ENCODE assay signal across 8 cellular contexts in the genomic region with DNA sequence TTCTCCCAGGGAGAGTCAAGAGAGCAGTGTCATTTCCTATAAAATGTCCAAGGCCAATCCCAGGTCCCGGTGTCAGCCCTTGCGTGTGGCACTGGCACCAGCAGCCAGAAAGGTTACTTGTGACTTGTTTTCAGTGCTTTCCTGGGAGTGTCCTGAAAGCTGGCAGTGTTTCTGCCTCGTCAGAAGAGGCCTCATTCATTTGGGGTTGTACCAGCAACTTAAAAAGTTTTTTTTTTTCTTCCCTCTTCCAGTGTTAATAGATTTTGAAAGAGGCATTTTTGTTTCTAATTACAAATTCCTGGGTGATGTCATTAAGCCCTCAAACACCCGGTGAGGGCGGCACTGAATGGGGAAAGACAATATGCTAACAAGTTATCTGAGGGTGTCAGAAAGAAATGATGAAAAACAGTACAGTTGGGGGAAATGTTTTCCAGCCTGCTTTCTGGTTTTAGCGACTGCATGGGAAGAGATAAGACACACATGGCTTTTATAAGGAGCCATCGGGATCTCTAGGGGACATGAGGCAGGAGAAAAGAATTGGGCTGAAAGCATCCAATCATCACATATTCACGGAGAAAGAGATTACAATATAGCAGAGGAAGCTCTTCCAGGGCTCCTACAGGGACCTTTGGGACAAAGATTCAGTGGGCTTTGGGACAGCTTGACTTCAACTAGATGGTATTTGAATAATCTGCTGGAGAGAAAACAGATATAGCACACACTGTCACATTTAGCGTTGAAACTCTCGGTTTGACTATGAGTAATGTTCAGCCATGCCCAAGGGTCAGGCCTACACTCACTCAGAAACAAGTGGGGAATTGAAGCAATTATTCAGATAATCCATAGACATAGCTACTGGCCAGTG.
A peak's percentile ranks its signal among the peaks of the same experiment; 100 is the strongest.
DNase-seq lines count a peak whose midpoint lies in the region; ATAC-seq, FAIRE-seq and TF ChIP-seq lines count a peak whose summit lies in the region.

No MANE protein-coding gene starts in this region.

- H3K9me1 ChIP-seq in keratinocyte (ENCODE audit: control insufficient read depth, extremely low read depth, insufficient read depth, low read length): no peaks in the 10 kb centered on the region

- H3K9me3 Mint-ChIP-seq in T-cell: no peaks in the 10 kb centered on the region

- peak overlapping the region in 1 of 2 donors; percentile 34 for H3K27ac Mint-ChIP-seq in T-cell

- peak overlapping the region; percentile 14 for H3K9ac ChIP-seq in keratinocyte (ENCODE audit: control insufficient read depth, extremely low read depth, insufficient read depth, low read length)

- peak overlapping the region; percentile 70 for H2AFZ ChIP-seq in keratinocyte (ENCODE audit: control insufficient read depth, low read length)

- intact Hi-C loops in adrenal gland (cut with DNase I): no loop called here

- H3K9me3 ChIP-seq in adrenal gland (replicated peaks in 1 of 3): no peaks in the 10 kb centered on the region
- no peaks in the 10 kb centered on the region for H3K9me3 ChIP-seq in keratinocyte (ENCODE audit: control insufficient read depth, low read depth, low read length)

- H3K27me3 ChIP-seq in adrenal gland (no peaks in the 10 kb centered on the region), keratinocyte (ENCODE audit: control insufficient read depth, extremely low read depth, insufficient read depth, low read length) (no peaks in the 10 kb centered on the region)

- H3K27ac ChIP-seq in adrenal gland (peak overlapping the region in 4 of 5 donors; percentile 67 to 90 (median 84)), keratinocyte (ENCODE audit: control insufficient read depth, insufficient read depth, low read length) (peak overlapping the region; percentile 84)

- no peak for TF ChIP-seq CTCF in adrenal gland (IDR thresholded peaks at IDR 0.05)
- TF ChIP-seq CTCF in keratinocyte (optimal IDR thresholded peaks at IDR 0.05 in 1 of 3, IDR thresholded peaks at IDR 0.05 in 1 of 3, conservative IDR thresholded peaks at IDR 0.05 in 1 of 3; ENCODE audit: extremely low read depth in 1 of 3, insufficient read depth in 2 of 3, low read length in 3 of 3): no peak

- H3K4me3 ChIP-seq in adrenal gland (no peak overlapping the region), keratinocyte (ENCODE audit: control insufficient read depth in 2 of 3, extremely low read depth in 1 of 3, insufficient read depth in 2 of 3, low read depth in 1 of 3, low read length in 3 of 3) (no peak overlapping the region)

- no peaks in the 10 kb centered on the region for H3K36me3 Mint-ChIP-seq in T-cell

- CTCF ChIA-PET in T-cell (lab: Charles Lee): interaction anchor here (0.5 to 4.6 kb wide), 12 partner anchors 10 to 341 kb away, joined by 3 to 34 read pairs (median 4); no protein-coding TSS in a partner anchor

- no peaks in the 10 kb centered on the region for H3K36me3 ChIP-seq in adrenal gland (replicated peaks in 1 of 2)
- H3K36me3 ChIP-seq in keratinocyte (ENCODE audit: control insufficient read depth in 2 of 2, extremely low read depth in 1 of 2, insufficient read depth in 2 of 2, low read length in 2 of 2): no peaks in the 10 kb centered on the region

- ATAC-seq in GM19397 (IDR thresholded peaks at IDR 0.05; ENCODE audit: unreplicated experiment): peak; percentile 68
- peak; percentile 66 for ATAC-seq in HG03457 (IDR thresholded peaks at IDR 0.05; ENCODE audit: unreplicated experiment)
- ATAC-seq in T-cell (replicated peaks in 1 of 4): no peak

- peaks cover 23 to 37% (median 23%) of the 10 kb centered on the region in 3 donors for H3K4me1 Mint-ChIP-seq in T-cell

- H3K4me1 ChIP-seq in adrenal gland (replicated peaks in 1 of 2) (peaks cover 13 to 31% of the 10 kb centered on the region in 2 donors), keratinocyte (ENCODE audit: control insufficient read depth, extremely low read depth, insufficient read depth, low read length) (peaks cover 41% of the 10 kb centered on the region)

- POLR2A ChIA-PET in T-cell (lab: Charles Lee): interaction anchor here in 1 of 2 donors (0.8 kb wide), 1 partner anchor 18 kb away, joined by 4 read pairs; no protein-coding TSS in a partner anchor

- H3K4me3 Mint-ChIP-seq in T-cell: no peak overlapping the region

- WGBS in adrenal gland, 4 donors: 45 to 52% (median 50%) methylated on average over 10 of the region's 10 CpGs

- no peaks in the 10 kb centered on the region for H3K27me3 Mint-ChIP-seq in T-cell

- no peaks in the 10 kb centered on the region for H3K79me2 ChIP-seq in keratinocyte (ENCODE audit: control insufficient read depth, insufficient read depth, low read length)

- FAIRE-seq in keratinocyte (lab: Jason Lieb, UNC): no peak

- no peaks in the 10 kb centered on the region for H4K20me1 ChIP-seq in keratinocyte (ENCODE audit: control insufficient read depth, extremely low read depth, insufficient read depth, low read length)

- DNase-seq in Ammon's horn (ENCODE audit: low spot score) (peak; percentile 44), adrenal gland (peak in 6 of 7 donors; percentile 46 to 78 (median 55)), keratinocyte (ENCODE audit: low read depth, low spot score) (no peak), stromal cell of bone marrow (ENCODE audit: low read depth) (peak; percentile 63), NCI-H2081 treated with DMSO at 0.1 percent for 48 hours (lab: John Stamatoyannopoulos, UW) (no peak), T-cell (no peak)

- H3K4me2 ChIP-seq in keratinocyte (ENCODE audit: control insufficient read depth, extremely low read depth, insufficient read depth, low read depth, low read length): peak overlapping the region; percentile 41

- dilution Hi-C loops in keratinocyte (cut with MboI; ENCODE audit: extremely low pct_ligation_motif_present, low sequenced_read_pairs): no loop called here

- TF ChIP-seq POLR2A in adrenal gland (IDR thresholded peaks at IDR 0.05): no peak

Comparison
In these comparisons a context has a peak if more than half of its experiments do, and no peak if none do; other contexts are left out.
1. DNase-seq: peak in Ammon's horn (single experiment), adrenal gland (6 of 7) and stromal cell of bone marrow (single experiment); none in keratinocyte (single experiment), NCI-H2081 treated with DMSO at 0.1 percent for 48 hours (single experiment) and T-cell (0 of 34).
2. ATAC-seq: peak in GM19397 (single experiment) and HG03457 (single experiment); none in T-cell (0 of 4).